ENCODE assay signal across 8 cellular contexts in the genomic region with DNA sequence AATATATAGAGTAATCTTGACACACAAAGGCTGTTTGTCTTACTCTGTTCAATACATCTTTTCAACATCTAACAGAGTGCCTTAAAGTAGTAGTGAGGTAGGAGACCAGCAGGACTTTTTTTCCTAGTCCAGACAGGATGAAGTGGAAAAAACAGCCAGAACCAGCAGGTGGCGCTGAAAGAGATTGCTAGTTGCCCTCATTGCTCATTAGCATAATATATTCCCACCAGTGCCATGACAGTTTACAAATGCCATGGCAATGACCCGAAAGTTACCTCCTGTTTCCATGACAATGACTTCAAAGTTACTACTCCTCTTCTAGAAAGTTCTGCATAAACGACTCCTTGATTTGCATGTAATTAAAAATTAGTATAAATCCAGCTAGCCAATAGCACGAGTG.
DNase-seq lines count a peak whose midpoint lies in the region; ATAC-seq and TF ChIP-seq lines count a peak whose summit lies in the region.

No MANE protein-coding gene starts in this region.

- no peaks in the 10 kb centered on the region for H3K4me1 Mint-ChIP-seq in stimulated activated effector memory CD8-positive, alpha-beta T cell treated with anti-CD3 and anti-CD28 coated beads, Interleukin-12 subunit alpha, Interleukin-12 subunit beta, amount 100 ng/mL, for 72 hours

- no peaks in the 10 kb centered on the region for H4K20me1 ChIP-seq in SK-N-SH (ENCODE audit: insufficient read depth)

- TF ChIP-seq CTCF in AG04450 (IDR thresholded peaks at IDR 0.05; ENCODE audit: low read depth, low read length) (peak; percentile 45), GM12873 (IDR thresholded peaks at IDR 0.05; ENCODE audit: insufficient read depth, low read depth, low read length, missing control alignments) (peak; percentile 69), SK-N-SH (IDR thresholded peaks at IDR 0.05) (peak; percentile 71), left ventricle myocardium inferior (IDR thresholded peaks at IDR 0.05; ENCODE audit: borderline replicate concordance) (peak; percentile 56), prostate gland (IDR thresholded peaks at IDR 0.05) (peak in 2 of 4 experiments; percentile 7 to 21)

- H3K36me3 ChIP-seq in SK-N-SH (replicated peaks in 1 of 2; ENCODE audit: control insufficient read depth in 1 of 2, insufficient read depth in 2 of 2, low read length in 1 of 2) (no peaks in the 10 kb centered on the region), left ventricle myocardium inferior (no peaks in the 10 kb centered on the region), prostate gland (no peaks in the 10 kb centered on the region)

- peaks cover 6% of the 10 kb centered on the region for H3K36me3 Mint-ChIP-seq in stimulated activated effector memory CD8-positive, alpha-beta T cell treated with anti-CD3 and anti-CD28 coated beads, Interleukin-12 subunit alpha, Interleukin-12 subunit beta, amount 100 ng/mL, for 72 hours

- no peak for TF ChIP-seq POLR2A in prostate gland (IDR thresholded peaks at IDR 0.05)

- H3K9me3 Mint-ChIP-seq in stimulated activated effector memory CD8-positive, alpha-beta T cell treated with anti-CD3 and anti-CD28 coated beads, Interleukin-12 subunit alpha, Interleukin-12 subunit beta, amount 100 ng/mL, for 72 hours, result peaks cover 8% of the 10 kb centered on the region

- POLR2A ChIA-PET in AG04450 (lab: Yijun Ruan, JAX), result interaction anchor here (1.8 kb wide), 1 partner anchor 24 kb away, joined by 4 read pairs; no protein-coding TSS in a partner anchor
- POLR2A ChIA-PET in SK-N-SH (lab: Yijun Ruan, JAX), result no interaction called here

- H3K9me3 ChIP-seq in AG04450 (ENCODE audit: control insufficient read depth, insufficient read depth, low read length) (no peaks in the 10 kb centered on the region), SK-N-SH (no peaks in the 10 kb centered on the region), left ventricle myocardium inferior (replicated peaks) (no peaks in the 10 kb centered on the region), prostate gland (no peaks in the 10 kb centered on the region)

- intact Hi-C loops in left ventricle myocardium inferior (cut with micrococcal nuclease), result loop anchor here (5.0 kb wide), 1 partner anchor 99 kb away; no protein-coding TSS in a partner anchor
- intact Hi-C loops in prostate gland (cut with DNase I), result no loop called here

- ATAC-seq in HG03175 (IDR thresholded peaks at IDR 0.05; ENCODE audit: unreplicated experiment), result peak; percentile 60
- ATAC-seq in stimulated activated effector memory CD8-positive, alpha-beta T cell treated with anti-CD3 and anti-CD28 coated beads, Interleukin-12 subunit alpha, Interleukin-12 subunit beta, amount 100 ng/mL, for 72 hours, result no peak

- DNase-seq in AG04450 (ENCODE audit: low read depth, low spot score) (no peak), SK-N-SH (peak; percentile 7), left ventricle myocardium inferior (no peak), DMS153 (lab: John Stamatoyannopoulos, UW) (no peak), prostate gland (ENCODE audit: low spot score) (no peak)
- no peak for DNase-seq in stimulated activated effector memory CD8-positive, alpha-beta T cell treated with anti-CD3 and anti-CD28 coated beads, Interleukin-12 subunit alpha, Interleukin-12 subunit beta, amount 100 ng/mL, for 72 hours (ENCODE audit: low spot score in 2 of 2)

- H3K9me2 ChIP-seq in SK-N-SH, result no peaks in the 10 kb centered on the region

- TF ChIP-seq EP300 in SK-N-SH (IDR thresholded peaks at IDR 0.05; ENCODE audit: borderline replicate concordance in 1 of 2, low read depth in 1 of 2, low read length in 1 of 2), result no peak

- peaks cover 9% of the 10 kb centered on the region for H3F3A ChIP-seq in SK-N-SH (replicated peaks; ENCODE audit: insufficient read depth)

- no peak overlapping the region for H3K27ac Mint-ChIP-seq in stimulated activated effector memory CD8-positive, alpha-beta T cell treated with anti-CD3 and anti-CD28 coated beads, Interleukin-12 subunit alpha, Interleukin-12 subunit beta, amount 100 ng/mL, for 72 hours

- H3K27me3 ChIP-seq in AG04450 (ENCODE audit: control insufficient read depth, insufficient read depth, low read length) (no peaks in the 10 kb centered on the region), SK-N-SH (ENCODE audit: insufficient read depth) (no peaks in the 10 kb centered on the region), left ventricle myocardium inferior (ENCODE audit: low read depth) (no peaks in the 10 kb centered on the region), prostate gland (replicated peaks; ENCODE audit: insufficient read depth) (no peaks in the 10 kb centered on the region)

- 0 out of 2 replicates have a peak overlapping the region, but pooled peaks have one; percentile 25 for H3K4me2 ChIP-seq in SK-N-SH

- CTCF ChIA-PET in AG04450 (lab: Charles Lee) (interaction anchor here (0.5 to 1.5 kb wide), 7 partner anchors 9 to 1000 kb away, joined by 3 to 5 read pairs (median 3); no protein-coding TSS in a partner anchor), SK-N-SH (lab: Yijun Ruan, JAX) (interaction anchor here (0.6 to 2.0 kb wide), 8 partner anchors 11 to 1501 kb away, joined by 3 to 9 read pairs (median 4); no protein-coding TSS in a partner anchor)

- no peaks in the 10 kb centered on the region for H3K79me2 ChIP-seq in SK-N-SH (ENCODE audit: insufficient read depth)

- H3K9ac ChIP-seq in SK-N-SH, result no peak overlapping the region

- H2AFZ ChIP-seq in SK-N-SH (ENCODE audit: low read depth), result no peak overlapping the region

- H3K27ac ChIP-seq in AG04450 (ENCODE audit: low read depth, low read length) (no peak overlapping the region), SK-N-SH (ENCODE audit: low read depth in 2 of 2, low read length in 1 of 2) (peak overlapping the region in 1 of 2 experiments; percentile 43; a peak in 2 of 4 replicates), left ventricle myocardium inferior (replicated peaks) (no peak overlapping the region), prostate gland (no peak overlapping the region)

- H3K4me3 ChIP-seq in AG04450 (ENCODE audit: low read depth, low read length) (no peak overlapping the region), SK-N-SH (ENCODE audit: low read depth in 2 of 2, low read length in 1 of 2) (no peak overlapping the region; a peak in 1 of 4 replicates), left ventricle myocardium inferior (no peak overlapping the region), prostate gland (no peak overlapping the region)

- 31% methylated on average over 4 of the region's 4 CpGs for WGBS in SK-N-SH (ENCODE audit: low lambda C conversion rate)
- 86% methylated on average over 4 of the region's 4 CpGs for WGBS in prostate gland

- H3K4me3 Mint-ChIP-seq in stimulated activated effector memory CD8-positive, alpha-beta T cell treated with anti-CD3 and anti-CD28 coated beads, Interleukin-12 subunit alpha, Interleukin-12 subunit beta, amount 100 ng/mL, for 72 hours, result no peak overlapping the region

- TF ChIP-seq RAD21 in SK-N-SH (IDR thresholded peaks at IDR 0.05; ENCODE audit: low read length), result peak; percentile 26; the same call in 1 of the 2 replicates

- H3K4me1 ChIP-seq in SK-N-SH (ENCODE audit: control insufficient read depth in 1 of 2, insufficient read depth in 2 of 2, low read depth in 1 of 2, low read length in 1 of 2), result peaks cover 0 to 12% of the 10 kb centered on the region in 2 experiments; a peak in 2 of 4 replicates
- H3K4me1 ChIP-seq in left ventricle myocardium inferior, result peaks cover 10% of the 10 kb centered on the region
- peaks cover 2% of the 10 kb centered on the region for H3K4me1 ChIP-seq in prostate gland (replicated peaks)

TF ChIP-seq in SK-N-SH, 30 proteins besides CTCF, POLR2A, EP300 and RAD21:
- no peak for TF ChIP-seq NFIC (IDR thresholded peaks at IDR 0.05; ENCODE audit: borderline replicate concordance)
- TF ChIP-seq SMC3 (IDR thresholded peaks at IDR 0.05; ENCODE audit: low read depth, low read length), result peak; percentile 36
- no peak for TF ChIP-seq JUND (IDR thresholded peaks at IDR 0.05)
- no peak for TF ChIP-seq FOXJ3 (CRISPR knock-in tag; IDR thresholded peaks at IDR 0.05)
TF ChIP-seq in SK-N-SH: peak in this region for 1.
